In the genomic region with DNA sequence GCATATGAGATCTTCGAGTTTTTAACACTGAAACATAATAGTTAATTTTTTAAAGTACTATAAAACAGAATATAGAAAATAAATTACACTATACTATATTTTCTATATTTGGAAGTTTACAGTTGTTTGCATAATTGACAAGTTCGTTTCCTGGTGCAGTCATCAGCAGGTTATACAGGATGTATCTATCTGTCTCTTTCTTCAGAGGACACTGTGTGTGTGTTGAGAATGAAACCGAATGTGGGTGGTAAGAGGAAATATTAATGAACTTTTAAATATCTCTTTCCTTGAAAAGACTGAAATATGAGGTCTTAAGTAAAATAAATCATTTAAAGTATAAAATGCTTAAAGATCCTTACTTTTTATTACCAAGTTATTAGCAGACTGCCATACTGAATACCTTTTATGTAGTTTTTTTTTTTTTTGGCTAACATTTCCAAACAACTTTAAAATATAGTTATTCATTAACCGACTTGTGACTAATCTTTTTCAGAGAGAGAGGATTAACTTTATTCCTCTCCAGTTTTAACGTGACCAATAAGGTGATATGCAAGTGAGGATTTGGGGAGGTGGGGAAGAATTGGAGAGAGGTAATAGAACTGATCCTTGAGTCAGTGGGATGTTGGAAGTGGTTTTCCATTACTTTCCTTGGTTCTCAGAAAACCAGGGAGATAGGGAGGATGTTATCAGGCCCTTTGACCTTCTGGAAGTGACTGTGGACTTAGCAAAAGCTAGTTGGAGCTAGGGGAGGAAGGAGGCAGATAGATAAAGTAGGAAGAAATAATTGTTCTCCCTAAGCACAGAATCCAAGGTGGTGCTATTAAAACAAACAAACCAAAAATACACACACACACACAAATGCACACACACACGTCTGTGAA, we compare ENCODE assay signal across 1 cellular context.
TF ChIP-seq lines count a peak whose summit lies in the region.

No MANE protein-coding gene starts in this region.

TF ChIP-seq in SK-N-SH, 30 proteins besides CTCF, POLR2A, EP300 and RAD21 (continued from another document):
- TF ChIP-seq EZH2phosphoT487 (IDR thresholded peaks at IDR 0.05; ENCODE audit: borderline replicate concordance, low read depth) (no peak), SIN3A (IDR thresholded peaks at IDR 0.05; ENCODE audit: borderline replicate concordance, low read depth, low read length) (no peak), FOXJ3 (CRISPR knock-in tag; IDR thresholded peaks at IDR 0.05) (no peak), CHD2 (IDR thresholded peaks at IDR 0.05; ENCODE audit: low read length, partially characterized antibody) (no peak), ELF1 (IDR thresholded peaks at IDR 0.05) (no peak), NRF1 (IDR thresholded peaks at IDR 0.05; ENCODE audit: low read depth, low read length) (no peak)
